20 cellular contexts compared by ENCODE assay signal in genomic region chr11:90310210-90310609, GRCh38.
"Had no signal": no experiment of that assay in that cellular context is flagged by ENCODE, and none has a peak within 500 bp of the region (broad histone marks: within the 10 kb centered on the region; RNA-seq: fewer than 3 reads in every experiment).

No MANE protein-coding gene starts in this region.

- DNase-seq: activated CD4-positive, alpha-beta T cell treated with anti-CD3 and anti-CD28 coated beads for 1 hour; activated effector memory CD4-positive, alpha-beta T cell treated with anti-CD3 and anti-CD28 coated beads, Interleukin-2, amount 50 U/mL, for 16 hours; activated naive CD4-positive, alpha-beta T cell treated with anti-CD3 and anti-CD28 coated beads, Interleukin-2, amount 50 U/mL, for 16 hours; activated T-cell treated with anti-CD3 and anti-CD28 coated beads, Interleukin-2, amount 50 U/mL, for 72 hours; aorta; brain microvascular endothelial cell; central memory CD4-positive, alpha-beta T cell; colonic mucosa; foreskin melanocyte; left lung; mucosa of descending colon; naive B cell; small intestine; stimulated activated CD4-positive, alpha-beta T cell treated with anti-CD3 and anti-CD28 coated beads, Interleukin-15, amount 100 ng/mL, for 24 hours; stimulated activated CD4-positive, alpha-beta T cell treated with anti-CD3 and anti-CD28 coated beads, Interleukin-2, amount 100 ng/mL, for 48 hours; uterus had no signal

- H3K27ac ChIP-seq: brain microvascular endothelial cell, colonic mucosa, left lung, prostate gland, right atrium auricular region, tibial nerve, uterus had no signal

- FAIRE-seq: keratinocyte, small intestine had no signal

- H3K9me3 ChIP-seq: colonic mucosa, mucosa of descending colon, prostate gland, right atrium auricular region, uterus had no signal

- ATAC-seq: activated T-cell treated with anti-CD3 and anti-CD28 coated beads, Interleukin-2, amount 50 U/mL, for 72 hours; left lung; mucosa of descending colon had no signal

- H3K4me1 ChIP-seq: colonic mucosa, left lung, prostate gland, right atrium auricular region, tibial nerve, uterus had no signal

- H3K27me3 ChIP-seq: brain microvascular endothelial cell, colonic mucosa, left lung, right atrium auricular region, tibial nerve, uterus had no signal

- H3K36me3 ChIP-seq: brain microvascular endothelial cell, colonic mucosa, left lung, prostate gland, right atrium auricular region, tibial nerve, uterus had no signal

- H3K4me3 ChIP-seq: colonic mucosa, left lung, mucosa of descending colon, prostate gland, right atrium auricular region, tibial nerve, uterus had no signal
